ENCODE assay signal across 21 cellular contexts in genomic region chr20:21235346-21235712, GRCh38.
DNase-seq lines count a peak whose midpoint lies in the region; ATAC-seq and TF ChIP-seq lines count a peak whose summit lies in the region.
"Had no signal": no experiment of that assay in that cellular context is flagged by ENCODE, and none has a peak within 500 bp of the region (broad histone marks: within the 10 kb centered on the region; RNA-seq: fewer than 3 reads in every experiment).

No MANE protein-coding gene starts in this region.

- TF ChIP-seq CTCF in HFFc6 (IDR thresholded peaks at IDR 0.05), result no peak

- H3K4me1 Mint-ChIP-seq in activated T-cell treated with anti-CD3 and anti-CD28 coated beads, Interleukin-2, amount 50 U/mL, for 72 hours (ENCODE audit: low read depth), result peaks cover 5% of the 10 kb centered on the region
- H3K4me1 Mint-ChIP-seq in HFFc6 (ENCODE audit: low read depth), result peaks cover 22% of the 10 kb centered on the region

- no peaks in the 10 kb centered on the region for H3K27me3 Mint-ChIP-seq in activated T-cell treated with anti-CD3 and anti-CD28 coated beads, Interleukin-2, amount 50 U/mL, for 72 hours (ENCODE audit: low read depth)
- no peaks in the 10 kb centered on the region; the same call in 1 of the 2 replicates for H3K27me3 Mint-ChIP-seq in HFFc6 (ENCODE audit: insufficient read depth)
- H3K27me3 Mint-ChIP-seq: B cell; CD8-positive, alpha-beta memory T cell; memory B cell; stimulated activated naive CD8-positive, alpha-beta T cell treated with anti-CD3 and anti-CD28 coated beads, Interleukin-15, amount 100 ng/mL, for 72 hours; T-cell had no signal

- H3K9me3 Mint-ChIP-seq in activated T-cell treated with anti-CD3 and anti-CD28 coated beads, Interleukin-2, amount 50 U/mL, for 72 hours, result no peaks in the 10 kb centered on the region
- no peaks in the 10 kb centered on the region for H3K9me3 Mint-ChIP-seq in HFFc6
- H3K9me3 Mint-ChIP-seq: activated naive CD4-positive, alpha-beta T cell treated with anti-CD3 and anti-CD28 coated beads for 36 hours; activated T-helper 1 cell treated with anti-CD3 and anti-CD28 coated beads, Interleukin-12 subunit alpha, Interleukin-12 subunit beta, Interleukin-2, Interleukin-4 antibody, amounts not matched to agents 30 ng/mL and 10 ng/mL and 1 ng/mL, durations not matched to agents 14 hours and 24 hours and 36 hours; CD8-positive, alpha-beta memory T cell; memory B cell; stimulated activated naive CD8-positive, alpha-beta T cell treated with anti-CD3 and anti-CD28 coated beads, Interleukin-15, amount 100 ng/mL, for 72 hours; T-cell had no signal

- peak overlapping the region; percentile 66 for H3K4me3 ChIP-seq in SK-N-MC
- H3K4me3 ChIP-seq: adrenal gland, breast epithelium, skin epidermis had no signal

- H3K4me3 Mint-ChIP-seq in activated T-cell treated with anti-CD3 and anti-CD28 coated beads, Interleukin-2, amount 50 U/mL, for 72 hours, result no peak overlapping the region
- no peak overlapping the region for H3K4me3 Mint-ChIP-seq in HFFc6
- H3K4me3 Mint-ChIP-seq: activated naive CD4-positive, alpha-beta T cell treated with anti-CD3 and anti-CD28 coated beads for 36 hours; activated T-helper 1 cell treated with anti-CD3 and anti-CD28 coated beads, Interleukin-12 subunit alpha, Interleukin-12 subunit beta, Interleukin-2, Interleukin-4 antibody, amounts not matched to agents 30 ng/mL and 10 ng/mL and 1 ng/mL, durations not matched to agents 14 hours and 24 hours and 36 hours; B cell; CD8-positive, alpha-beta memory T cell; memory B cell; stimulated activated naive CD8-positive, alpha-beta T cell treated with anti-CD3 and anti-CD28 coated beads, Interleukin-15, amount 100 ng/mL, for 72 hours; T-cell had no signal

- H3K9me3 ChIP-seq in SK-N-MC (ENCODE audit: low read depth, low read length), result no peaks in the 10 kb centered on the region
- H3K9me3 ChIP-seq: adrenal gland, breast epithelium had no signal

- H3K36me3 Mint-ChIP-seq in activated T-cell treated with anti-CD3 and anti-CD28 coated beads, Interleukin-2, amount 50 U/mL, for 72 hours (ENCODE audit: insufficient read depth in 2 of 2), result no peaks in the 10 kb centered on the region
- H3K36me3 Mint-ChIP-seq in HFFc6 (ENCODE audit: low read depth), result no peaks in the 10 kb centered on the region

- H3K36me3 ChIP-seq in SK-N-MC (ENCODE audit: insufficient read depth, low read length), result no peaks in the 10 kb centered on the region
- H3K36me3 ChIP-seq: breast epithelium had no signal

- H3K27ac ChIP-seq in SK-N-MC (peak overlapping the region; percentile 88; the same call in 1 of the 2 replicates), substantia nigra (ENCODE audit: low read depth, low read length, poor library complexity, severe bottlenecking) (peak overlapping the region; percentile 75)
- H3K27ac ChIP-seq: adrenal gland, breast epithelium, foreskin keratinocyte, HL-60 had no signal

- no peak overlapping the region for H3K27ac Mint-ChIP-seq in activated T-cell treated with anti-CD3 and anti-CD28 coated beads, Interleukin-2, amount 50 U/mL, for 72 hours
- no peak overlapping the region for H3K27ac Mint-ChIP-seq in HFFc6
- H3K27ac Mint-ChIP-seq: activated naive CD4-positive, alpha-beta T cell treated with anti-CD3 and anti-CD28 coated beads for 36 hours; activated T-helper 1 cell treated with anti-CD3 and anti-CD28 coated beads, Interleukin-12 subunit alpha, Interleukin-12 subunit beta, Interleukin-2, Interleukin-4 antibody, amounts not matched to agents 30 ng/mL and 10 ng/mL and 1 ng/mL, durations not matched to agents 14 hours and 24 hours and 36 hours; B cell; memory B cell; stimulated activated naive CD8-positive, alpha-beta T cell treated with anti-CD3 and anti-CD28 coated beads, Interleukin-15, amount 100 ng/mL, for 72 hours; T-cell had no signal

- no peak for ATAC-seq in activated T-cell treated with anti-CD3 and anti-CD28 coated beads, Interleukin-2, amount 50 U/mL, for 72 hours (replicated peaks in 1 of 2)
- ATAC-seq in HG02885 (IDR thresholded peaks at IDR 0.05; ENCODE audit: poor library complexity, unreplicated experiment), result no peak

- DNase-seq in NCI-H1436 (lab: John Stamatoyannopoulos, UW) (peak; percentile 24), NCI-H1436 treated with DMSO at 0.1 percent for 48 hours (lab: John Stamatoyannopoulos, UW) (no peak), SK-N-MC (ENCODE audit: low read depth, low spot score) (no peak), globus pallidus (ENCODE audit: low spot score) (peak; percentile 67), substantia nigra (lab: John Stamatoyannopoulos, UW) (no peak), HFFc6 (no peak)
- DNase-seq in activated T-cell treated with anti-CD3 and anti-CD28 coated beads, Interleukin-2, amount 50 U/mL, for 72 hours, result no peak
- DNase-seq: NCI-H187 treated with DMSO at 0.1 percent for 48 hours had no signal

- H3K9ac ChIP-seq in SK-N-MC (ENCODE audit: insufficient read length), result no peak overlapping the region

Comparison
In these comparisons a context has a peak if more than half of its experiments do, and no peak if none do; other contexts are left out.
1. DNase-seq: peak in NCI-H1436 (single experiment) and globus pallidus (single experiment); none in NCI-H1436 treated with DMSO at 0.1 percent for 48 hours (single experiment), SK-N-MC (single experiment), substantia nigra (0 of 49), activated T-cell treated with anti-CD3 and anti-CD28 coated beads, Interleukin-2, amount 50 U/mL, for 72 hours (0 of 2) and HFFc6 (single experiment).